Comparison of ENCODE assay signal across 8 cellular contexts in the genomic region with DNA sequence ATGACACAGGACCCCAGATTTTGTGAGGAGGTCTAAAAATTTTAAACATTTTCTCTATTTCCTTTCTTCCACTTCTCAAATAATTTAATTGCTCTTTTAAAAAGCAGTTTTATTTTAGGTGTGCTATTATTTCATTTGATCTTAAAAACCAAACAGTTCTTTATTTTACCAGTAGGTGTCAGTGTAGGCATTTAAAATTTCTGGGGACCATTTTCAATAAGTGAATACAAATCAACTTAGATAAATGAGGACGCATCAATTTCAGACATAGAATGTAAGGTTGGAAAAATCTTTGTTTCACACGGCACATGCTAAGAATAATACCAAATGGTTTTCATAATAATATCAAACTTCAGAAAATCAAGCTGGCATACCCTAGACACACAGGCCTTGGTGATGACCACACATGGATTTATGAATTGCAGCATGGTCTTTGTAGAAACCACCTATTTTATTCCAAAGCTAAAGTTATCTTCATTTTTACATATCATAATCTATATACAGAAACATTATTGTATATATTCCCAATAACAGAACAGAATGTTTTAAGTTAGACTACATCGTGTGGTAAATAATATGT.
A peak's percentile ranks its signal among the peaks of the same experiment; 100 is the strongest.
DNase-seq lines count a peak whose midpoint lies in the region; ATAC-seq and TF ChIP-seq lines count a peak whose summit lies in the region.

No MANE protein-coding gene starts in this region.

- WGBS in heart right ventricle, 2 donors, result 46% methylated on average over 3 of the region's 3 CpGs

- no peaks in the 10 kb centered on the region for H3K36me3 Mint-ChIP-seq in nephron progenitor cell (ENCODE audit: low read depth)

- no peak overlapping the region for H3K27ac Mint-ChIP-seq in nephron progenitor cell

- TF ChIP-seq CTCF in heart right ventricle (IDR thresholded peaks at IDR 0.05), result peak; percentile 32 to 77 (median 67)
- peak; percentile 55 for TF ChIP-seq CTCF in colonic mucosa (IDR thresholded peaks at IDR 0.05)
- TF ChIP-seq CTCF in nephron progenitor cell (IDR thresholded peaks at IDR 0.05), result peak; percentile 74

- no peak overlapping the region for H3K9ac ChIP-seq in colonic mucosa (ENCODE audit: low read depth in 2 of 2, low read length in 2 of 2)

- ATAC-seq in heart right ventricle (no peak), left cardiac atrium (no peak), HG02610 (IDR thresholded peaks at IDR 0.05; ENCODE audit: unreplicated experiment) (no peak)

- H3K36me3 ChIP-seq in heart right ventricle (no peaks in the 10 kb centered on the region), colonic mucosa (no peaks in the 10 kb centered on the region)

- intact Hi-C loops in heart right ventricle (cut with DNase I) (loop anchor here (2.0 to 10.0 kb wide), 5 partner anchors 49 to 591 kb away; no protein-coding TSS in a partner anchor), left cardiac atrium (cut with DNase I) (loop anchor here (5.0 kb wide), 2 partner anchors 579 to 589 kb away; no protein-coding TSS in a partner anchor), colonic mucosa (cut with DNase I) (loop anchor here (5.0 kb wide), 1 partner anchor 584 kb away; no protein-coding TSS in a partner anchor)

- H3K27me3 Mint-ChIP-seq in nephron progenitor cell (ENCODE audit: low read depth, poor library complexity), result peaks cover 11% of the 10 kb centered on the region

- H3K4me3 ChIP-seq in heart right ventricle, result no peak overlapping the region
- H3K4me3 ChIP-seq in colonic mucosa, result no peak overlapping the region

- H3K27ac ChIP-seq in heart right ventricle (no peak overlapping the region), colonic mucosa (no peak overlapping the region)

- H3K9me3 ChIP-seq in heart right ventricle (no peaks in the 10 kb centered on the region), colonic mucosa (no peaks in the 10 kb centered on the region)

- H3K4me1 Mint-ChIP-seq in nephron progenitor cell, result peaks cover 6% of the 10 kb centered on the region

- H3K9me3 Mint-ChIP-seq in nephron progenitor cell, result no peaks in the 10 kb centered on the region

- no peak for DNase-seq in heart right ventricle
- DNase-seq in left cardiac atrium, result no peak
- peak; percentile 47 to 66 for DNase-seq in NCI-H446 (lab: John Stamatoyannopoulos, UW)
- DNase-seq in colonic mucosa, result no peak
- no peak for DNase-seq in nephron progenitor cell
- DNase-seq in activated effector memory CD4-positive, alpha-beta T cell treated with anti-CD3 and anti-CD28 coated beads, Interleukin-2, amount 50 U/mL, for 16 hours, result no peak
- no peak for DNase-seq in activated T-cell treated with anti-CD3 and anti-CD28 coated beads, Interleukin-2, amount 50 U/mL, for 48 hours

- no peaks in the 10 kb centered on the region for H3K27me3 ChIP-seq in heart right ventricle
- H3K27me3 ChIP-seq in colonic mucosa, result no peaks in the 10 kb centered on the region

- H3K4me1 ChIP-seq in heart right ventricle, result no peaks in the 10 kb centered on the region
- no peaks in the 10 kb centered on the region for H3K4me1 ChIP-seq in colonic mucosa

- no peak overlapping the region for H3K4me3 Mint-ChIP-seq in nephron progenitor cell

Comparison
In these comparisons a context has a peak if more than half of its experiments do, and no peak if none do; other contexts are left out.
1. DNase-seq: peak in NCI-H446 (2 of 2); none in heart right ventricle (0 of 2), left cardiac atrium (single experiment), colonic mucosa (single experiment), nephron progenitor cell (single experiment), activated effector memory CD4-positive, alpha-beta T cell treated with anti-CD3 and anti-CD28 coated beads, Interleukin-2, amount 50 U/mL, for 16 hours (single experiment) and activated T-cell treated with anti-CD3 and anti-CD28 coated beads, Interleukin-2, amount 50 U/mL, for 48 hours (0 of 2).
2. Peak in every context shown above with its lines, with median percentiles within 50 percentile points of each other: CTCF ChIP-seq.